Comparison of ENCODE assay signal across 33 cellular contexts in the genomic region with DNA sequence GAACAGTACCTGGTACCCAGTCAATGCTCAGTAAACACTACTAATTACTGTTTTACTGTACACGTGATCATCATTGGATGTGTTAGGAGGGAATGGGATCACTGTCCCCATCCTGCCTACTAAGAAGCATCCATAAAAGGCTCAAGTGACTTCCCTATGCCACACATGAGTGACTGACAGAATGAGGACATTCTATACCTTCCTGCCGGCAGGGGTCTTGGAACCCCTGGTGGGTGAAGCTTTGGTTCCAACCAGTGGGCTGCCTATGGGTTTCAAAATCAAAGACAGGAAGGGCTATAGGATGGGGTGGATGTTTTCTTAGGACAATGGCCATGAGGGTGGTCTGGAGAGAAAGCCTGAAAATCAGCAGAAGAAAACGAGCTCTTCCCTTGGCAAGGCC.
"Had no signal": no experiment of that assay in that cellular context is flagged by ENCODE, and none has a peak within 500 bp of the region (broad histone marks: within the 10 kb centered on the region; RNA-seq: fewer than 3 reads in every experiment).

No MANE protein-coding gene starts in this region.

- H3K9me3 Mint-ChIP-seq: natural killer cell; nephron; neural crest cell; stimulated activated memory B cell treated with anti-CD40 and anti-IgM and Interleukin-4, amounts not matched to agents 10 μg/mL and 1 μg/mL and 100 μg/mL, for 72 hours; stimulated activated naive CD8-positive, alpha-beta T cell treated with anti-CD3 and anti-CD28 coated beads, Interleukin-15, amount 100 ng/mL, for 72 hours; type B pancreatic cell had no signal

- FAIRE-seq: small intestine had no signal

- H3K27ac ChIP-seq: ovary, parathyroid adenoma, psoas muscle, right lobe of liver, sigmoid colon, spleen, suprapubic skin, testis, tibial artery, transverse colon, upper lobe of right lung, uterus had no signal

- ATAC-seq: naive thymus-derived CD4-positive, alpha-beta T cell; natural killer cell; psoas muscle; right cardiac atrium; right lobe of liver; stimulated activated memory B cell treated with anti-CD40 and anti-IgM and Interleukin-4, amounts not matched to agents 10 μg/mL and 1 μg/mL and 100 μg/mL, for 72 hours; stimulated activated naive CD8-positive, alpha-beta T cell treated with anti-CD3 and anti-CD28 coated beads, Interleukin-15, amount 100 ng/mL, for 72 hours; stimulated activated naive CD8-positive, alpha-beta T cell treated with anti-CD3 and anti-CD28 coated beads, Interleukin-15, Interleukin-2, amounts not matched to agents 100 U/mL and 50 U/mL, for 24 hours; upper lobe of right lung had no signal

- H3K27ac Mint-ChIP-seq: naive thymus-derived CD4-positive, alpha-beta T cell; natural killer cell; progenitor cell of endocrine pancreas; stimulated activated memory B cell treated with anti-CD40 and anti-IgM and Interleukin-4, amounts not matched to agents 10 μg/mL and 1 μg/mL and 100 μg/mL, for 72 hours; stimulated activated naive CD8-positive, alpha-beta T cell treated with anti-CD3 and anti-CD28 coated beads, Interleukin-15, amount 100 ng/mL, for 72 hours; type B pancreatic cell had no signal

- H3K36me3 ChIP-seq: neutrophil, ovary, right lobe of liver, spleen, transverse colon, upper lobe of right lung, uterus had no signal

- H3K36me3 Mint-ChIP-seq: naive thymus-derived CD4-positive, alpha-beta T cell; natural killer cell; stimulated activated memory B cell treated with anti-CD40 and anti-IgM and Interleukin-4, amounts not matched to agents 10 μg/mL and 1 μg/mL and 100 μg/mL, for 72 hours had no signal

- H3K4me3 ChIP-seq: ovary, psoas muscle, right lobe of liver, sigmoid colon, spleen, suprapubic skin, testis, tibial artery, transverse colon, upper lobe of right lung, uterus had no signal

- H3K4me3 Mint-ChIP-seq: naive thymus-derived CD4-positive, alpha-beta T cell; natural killer cell; nephron; neural crest cell; stimulated activated memory B cell treated with anti-CD40 and anti-IgM and Interleukin-4, amounts not matched to agents 10 μg/mL and 1 μg/mL and 100 μg/mL, for 72 hours; stimulated activated naive CD8-positive, alpha-beta T cell treated with anti-CD3 and anti-CD28 coated beads, Interleukin-15, amount 100 ng/mL, for 72 hours; type B pancreatic cell had no signal

- H3K4me1 ChIP-seq: parathyroid adenoma, psoas muscle, right lobe of liver, spleen, testis, transverse colon, uterus had no signal

- H3K27me3 Mint-ChIP-seq: progenitor cell of endocrine pancreas; stimulated activated memory B cell treated with anti-CD40 and anti-IgM and Interleukin-4, amounts not matched to agents 10 μg/mL and 1 μg/mL and 100 μg/mL, for 72 hours had no signal

- H3K9me3 ChIP-seq: neutrophil, ovary, psoas muscle, right lobe of liver, sigmoid colon, spleen, suprapubic skin, testis, tibial artery, transverse colon, upper lobe of right lung, uterus had no signal

- DNase-seq: naive thymus-derived CD4-positive, alpha-beta T cell; natural killer cell; nucleus accumbens; ovary; posterior cingulate gyrus; psoas muscle; right cardiac atrium; right lobe of liver; sigmoid colon; small intestine; stimulated activated CD4-positive, alpha-beta T cell treated with anti-CD3 and anti-CD28 coated beads, Interleukin-12 subunit alpha, Interleukin-12 subunit beta, amount 100 ng/mL, for 4 hours; stimulated activated CD4-positive, alpha-beta T cell treated with anti-CD3 and anti-CD28 coated beads, Interleukin-1b, Interleukin-23, amount 100 ng/mL, for 48 hours; stimulated activated CD4-positive, alpha-beta T cell treated with anti-CD3 and anti-CD28 coated beads, Interleukin-4, amount 100 ng/mL, for 1 hour; stimulated activated CD4-positive, alpha-beta T cell treated with anti-CD3 and anti-CD28 coated beads, Interleukin-4, amount 100 ng/mL, for 4 hours; stimulated activated CD8-positive, alpha-beta memory T cell treated with anti-CD3 and anti-CD28 coated beads, Interleukin-4, amount 100 ng/mL, for 48 hours; stimulated activated naive CD4-positive, alpha-beta T cell; stimulated activated naive CD8-positive, alpha-beta T cell treated with anti-CD3 and anti-CD28 coated beads, Interleukin-15, amount 100 ng/mL, for 72 hours; stimulated activated naive CD8-positive, alpha-beta T cell treated with anti-CD3 and anti-CD28 coated beads, Interleukin-15, Interleukin-2, amounts not matched to agents 100 U/mL and 50 U/mL, for 24 hours; substantia nigra; testis; tibial artery; transverse colon; upper lobe of right lung; uterus had no signal

- H3K4me1 Mint-ChIP-seq: natural killer cell; stimulated activated memory B cell treated with anti-CD40 and anti-IgM and Interleukin-4, amounts not matched to agents 10 μg/mL and 1 μg/mL and 100 μg/mL, for 72 hours had no signal

- H3K9ac ChIP-seq: parathyroid adenoma had no signal
